ENCODE assay signal across 9 cellular contexts in genomic region chr3:192514081-192514753, GRCh38.
DNase-seq lines count a peak whose midpoint lies in the region; ATAC-seq and TF ChIP-seq lines count a peak whose summit lies in the region.
"Had no signal": no experiment of that assay in that cellular context is flagged by ENCODE, and none has a peak within 500 bp of the region (broad histone marks: within the 10 kb centered on the region; RNA-seq: fewer than 3 reads in every experiment).

No MANE protein-coding gene starts in this region.

- DNase-seq in GM06990 (ENCODE audit: extremely low read depth, insufficient read length) = peak; percentile 6
- peak; percentile 77 for DNase-seq in NCI-H510A treated with DMSO at 0.1 percent for 48 hours (lab: John Stamatoyannopoulos, UW)
- no peak for DNase-seq in epithelial cell of proximal tubule (ENCODE audit: low read depth)
- DNase-seq in neuronal stem cell (ENCODE audit: low spot score) = peak; percentile 67
- DNase-seq in SW480 (ENCODE audit: low spot score) = no peak
- DNase-seq in AML-193 (lab: John Stamatoyannopoulos, UW) = no peak
- no peak for DNase-seq in KG1 (lab: John Stamatoyannopoulos, UW)

- no peak overlapping the region for H3K27ac ChIP-seq in neuronal stem cell (replicated peaks; ENCODE audit: low read length)

- no peak overlapping the region for H4K91ac ChIP-seq in neuronal stem cell (ENCODE audit: low read depth, low read length, poor library complexity)

- H2AFZ ChIP-seq in neuronal stem cell (ENCODE audit: low read length) = peak overlapping the region; percentile 88

- no peaks in the 10 kb centered on the region for H3K9me3 ChIP-seq in neuronal stem cell (replicated peaks in 1 of 2; ENCODE audit: control insufficient read depth in 2 of 2, insufficient read depth in 1 of 2, low read depth in 1 of 2, low read length in 2 of 2)
- H3K9me3 ChIP-seq: HAP-1 had no signal

- H3K36me3 ChIP-seq in GM06990 (ENCODE audit: control insufficient read depth, insufficient read depth, low read length) = no peaks in the 10 kb centered on the region
- no peaks in the 10 kb centered on the region for H3K36me3 ChIP-seq in neuronal stem cell (replicated peaks in 1 of 2; ENCODE audit: control insufficient read depth in 2 of 2, insufficient read depth in 2 of 2, low read length in 2 of 2)
- H3K36me3 ChIP-seq: HAP-1 had no signal

- H2BK120ac ChIP-seq in neuronal stem cell (ENCODE audit: low read depth, low read length) = no peak overlapping the region

- no peak for ATAC-seq in HG03095 (IDR thresholded peaks at IDR 0.05; ENCODE audit: unreplicated experiment)

- H2BK12ac ChIP-seq in neuronal stem cell (ENCODE audit: low read length) = no peak overlapping the region

- no peak overlapping the region for H2BK15ac ChIP-seq in neuronal stem cell (ENCODE audit: low read length)

- H3K27me3 ChIP-seq in GM06990 (replicated peaks; ENCODE audit: control insufficient read depth, insufficient read depth, low read length) (no peaks in the 10 kb centered on the region), neuronal stem cell (ENCODE audit: control insufficient read depth in 3 of 3, insufficient read depth in 3 of 3, low read depth in 1 of 3, low read length in 3 of 3) (peaks cover 0 to 46% (median 22%) of the 10 kb centered on the region in 3 experiments)

- H3K18ac ChIP-seq in neuronal stem cell (ENCODE audit: low read length) = no peak overlapping the region

- no peak overlapping the region for H3K14ac ChIP-seq in neuronal stem cell (ENCODE audit: low read length)

- H3K4ac ChIP-seq in neuronal stem cell (ENCODE audit: low read length) = no peak overlapping the region

- no peaks in the 10 kb centered on the region for H3K79me1 ChIP-seq in neuronal stem cell (ENCODE audit: low read depth, low read length)

- no CpG with 5 or more reads among the region's 39 CpGs for WGBS in neuronal stem cell (ENCODE audit: extremely low coverage in 2 of 2, insufficient read length in 2 of 2, insufficient replicate concordance in 1 of 2), 2 donors

- H3K4me1 ChIP-seq in neuronal stem cell (ENCODE audit: control insufficient read depth in 2 of 2, insufficient read depth in 1 of 2, low read depth in 1 of 2, low read length in 2 of 2) = peaks cover 3 to 4% of the 10 kb centered on the region in 2 donors
- H3K4me1 ChIP-seq: HAP-1 had no signal

- H2BK5ac ChIP-seq in neuronal stem cell (ENCODE audit: low read length) = no peak overlapping the region

- peak overlapping the region; percentile 99 for H3K4me2 ChIP-seq in neuronal stem cell (ENCODE audit: insufficient read depth, low read length, poor library complexity, severe bottlenecking)

- H4K8ac ChIP-seq in neuronal stem cell (ENCODE audit: low read depth, low read length) = no peak overlapping the region

- no peak overlapping the region for H3K9ac ChIP-seq in neuronal stem cell (ENCODE audit: low read depth, low read length, poor library complexity)

- H3K23ac ChIP-seq in neuronal stem cell (ENCODE audit: low read depth, low read length, poor library complexity) = no peak overlapping the region

- no peak overlapping the region for H2AK5ac ChIP-seq in neuronal stem cell (ENCODE audit: low read depth, low read length)

- H3K4me3 ChIP-seq in GM06990 (replicated peaks; ENCODE audit: low read depth, low read length) = no peak overlapping the region
- peak overlapping the region; percentile 44 for H3K4me3 ChIP-seq in epithelial cell of proximal tubule (ENCODE audit: low read depth, low read length)
- H3K4me3 ChIP-seq in neuronal stem cell (ENCODE audit: low read length in 2 of 2) = peak overlapping the region; percentile 30 to 87
- H3K4me3 ChIP-seq: HAP-1 had no signal

- TF ChIP-seq CTCF in GM06990 (IDR thresholded peaks at IDR 0.05; ENCODE audit: insufficient read depth, low read length, poor library complexity, severe bottlenecking) (no peak), epithelial cell of proximal tubule (conservative IDR thresholded peaks at IDR 0.05; ENCODE audit: low read depth, low read length) (peak; percentile 18)

Comparison
In these comparisons a context has a peak if more than half of its experiments do, and no peak if none do; other contexts are left out.
1. DNase-seq: peak in GM06990 (single experiment), NCI-H510A treated with DMSO at 0.1 percent for 48 hours (single experiment) and neuronal stem cell (single experiment); none in epithelial cell of proximal tubule (single experiment), SW480 (single experiment), AML-193 (0 of 2) and KG1 (single experiment).